ENCODE assay signal across 9 cellular contexts in the genomic region with DNA sequence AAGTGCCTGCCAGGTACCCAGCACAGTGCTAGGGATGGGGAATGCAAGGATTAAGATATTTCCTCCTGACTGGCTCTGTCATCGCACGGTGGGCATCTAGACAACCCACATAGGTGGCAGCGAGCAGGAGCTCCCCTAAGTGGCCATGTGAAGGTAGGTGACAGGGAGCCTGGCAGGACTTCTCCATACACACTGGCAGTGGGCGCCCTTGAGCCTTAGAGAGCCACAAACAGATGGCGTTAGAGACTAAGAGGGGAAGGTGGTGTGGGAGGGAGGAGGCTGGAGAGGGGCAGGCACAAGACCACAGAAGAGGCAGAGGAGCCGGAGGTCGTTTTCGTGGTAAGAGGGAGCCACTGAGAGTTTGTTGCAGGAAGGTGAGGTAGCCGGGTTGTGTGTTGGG. TPM values are rescaled to one million over a fixed set of nuclear protein-coding genes. Genes with fewer than 3 reads are reported as not detected.
DNase-seq lines count a peak whose midpoint lies in the region; ATAC-seq, FAIRE-seq and TF ChIP-seq lines count a peak whose summit lies in the region.
"Had no signal": no experiment of that assay in that cellular context is flagged by ENCODE, and none has a peak within 500 bp of the region (broad histone marks: within the 10 kb centered on the region; RNA-seq: fewer than 3 reads in every experiment).

No MANE protein-coding gene starts in this region.

- no peaks in the 10 kb centered on the region for H3K4me1 ChIP-seq in A549
- peaks cover 0 to 3% of the 10 kb centered on the region in 2 experiments; a peak in 2 of 5 replicates for H3K4me1 ChIP-seq in K562 (replicated peaks in 1 of 2; ENCODE audit: control insufficient read depth in 2 of 2, insufficient read depth in 2 of 2, low read length in 2 of 2)
- H3K4me1 ChIP-seq: pancreas had no signal

- FAIRE-seq in A549 (lab: Jason Lieb, UNC) (no peak), K562 (lab: Jason Lieb, UNC) (no peak)
- FAIRE-seq: pancreas had no signal

- intact Hi-C loops in K562 (cut with micrococcal nuclease): no loop called here

- POLR2A ChIA-PET in A549 (lab: Yijun Ruan, JAX) (interaction anchor here (1.5 kb wide), 1 partner anchor 15 kb away, joined by 4 read pairs; a partner anchor contains a TSS), K562 (lab: Yijun Ruan, JAX) (interaction anchor here (0.6 to 1.1 kb wide), 3 partner anchors 10 to 228 kb away, joined by 3 to 5 read pairs (median 3); a partner anchor contains a TSS), HEK293T (lab: Yijun Ruan, JAX) (interaction anchor here (0.8 to 1.5 kb wide), 2 partner anchors 8 to 10 kb away, joined by 3 read pairs; no protein-coding TSS in a partner anchor)

- no peaks in the 10 kb centered on the region for H4K20me1 ChIP-seq in K562 (replicated peaks; ENCODE audit: control insufficient read depth, insufficient read depth, low read length)

- peak; percentile 86 to 89 for ATAC-seq in A549
- no peak for ATAC-seq in K562
- ATAC-seq in GM18868 (IDR thresholded peaks at IDR 0.05; ENCODE audit: unreplicated experiment): no peak

- H3K9ac ChIP-seq in K562 (ENCODE audit: insufficient read depth in 1 of 2, low read depth in 2 of 2, low read length in 2 of 2): no peak overlapping the region

- no peak for TF ChIP-seq CTCF in A549 (IDR thresholded peaks at IDR 0.05)
- TF ChIP-seq CTCF in GM12872 (IDR thresholded peaks at IDR 0.05; ENCODE audit: insufficient read depth, low read depth, low read length): peak; percentile 44
- peak in 2 of 3 experiments; percentile 38 to 52; a peak in 4 of 6 replicates for TF ChIP-seq CTCF in K562 (IDR thresholded peaks at IDR 0.05 in 2 of 3, conservative IDR thresholded peaks at IDR 0.05 in 1 of 3; ENCODE audit: insufficient read depth in 2 of 3, low read depth in 1 of 3, low read length in 3 of 3)

- H3K4me3 ChIP-seq in A549 (no peak overlapping the region), K562 (no peak overlapping the region)
- H3K4me3 ChIP-seq: pancreas had no signal

- H3K9me3 ChIP-seq in A549 (no peaks in the 10 kb centered on the region), K562 (replicated peaks; ENCODE audit: control insufficient read depth, insufficient read depth, low read depth, low read length) (no peaks in the 10 kb centered on the region)
- H3K9me3 ChIP-seq: pancreas had no signal

- peak; percentile 20 to 32; a peak in 2 of 5 replicates for TF ChIP-seq RAD21 in A549 (conservative IDR thresholded peaks at IDR 0.05 in 1 of 2, IDR thresholded peaks at IDR 0.05 in 1 of 2)
- TF ChIP-seq RAD21 in K562 (CRISPR knock-in tag; conservative IDR thresholded peaks at IDR 0.05 in 1 of 2, IDR thresholded peaks at IDR 0.05 in 1 of 2): peak in 1 of 2 experiments; percentile 33; a peak in 1 of 4 replicates

- H3K9me1 ChIP-seq in K562 (ENCODE audit: control insufficient read depth, insufficient read depth, low read length): no peaks in the 10 kb centered on the region

- no peak overlapping the region for H3K4me2 ChIP-seq in A549
- no peak overlapping the region for H3K4me2 ChIP-seq in K562 (ENCODE audit: insufficient read depth, low read length)

- no peaks in the 10 kb centered on the region for H3K79me2 ChIP-seq in K562 (ENCODE audit: control insufficient read depth, insufficient read depth, low read length)

- TF ChIP-seq POLR2A in A549 (IDR thresholded peaks at IDR 0.05; ENCODE audit: low read length) (no peak), K562 (conservative IDR thresholded peaks at IDR 0.05) (no peak)

- no peaks in the 10 kb centered on the region for H3K27me3 ChIP-seq in K562 (ENCODE audit: control insufficient read depth in 2 of 2, insufficient read depth in 2 of 2, low read length in 2 of 2)
- H3K27me3 ChIP-seq: pancreas had no signal

- TF ChIP-seq EP300 in A549 (IDR thresholded peaks at IDR 0.05) (no peak), K562 (IDR thresholded peaks at IDR 0.05; ENCODE audit: low read length) (no peak)

- peaks cover 16% of the 10 kb centered on the region for H3K36me3 ChIP-seq in K562 (ENCODE audit: control insufficient read depth, insufficient read depth, low read length)
- H3K36me3 ChIP-seq: pancreas had no signal

- no TSS peak for BruUV-seq in K562 (replicated peaks; lab: Mats Ljungman, UMichigan)

- no peak overlapping the region for H2AFZ ChIP-seq in K562 (ENCODE audit: low read depth, low read length)

- WGBS in A549 (ENCODE audit: missing lambda C conversion rate): 74% methylated on average over 9 of the region's 9 CpGs
- 71% methylated on average over 9 of the region's 9 CpGs for WGBS in K562 (ENCODE audit: insufficient coverage, low coverage, missing lambda C conversion rate)

- in situ Hi-C loops in K562 (cut with MboI): no loop called here

- CTCF ChIA-PET in A549 (lab: Yijun Ruan, JAX): interaction anchor here (0.8 to 2.1 kb wide), 3 partner anchors 10 to 237 kb away, joined by 4 to 8 read pairs (median 7); no protein-coding TSS in a partner anchor
- CTCF ChIA-PET in K562 (lab: Yijun Ruan, JAX; ENCODE audit: low intra/inter-chr PET ratio): interaction anchor here (0.8 kb wide), 1 partner anchor 26 kb away, joined by 4 read pairs; no protein-coding TSS in a partner anchor
- CTCF ChIA-PET in HEK293T (lab: Yijun Ruan, JAX): no interaction called here

- H3K27ac ChIP-seq in A549 (no peak overlapping the region), K562 (ENCODE audit: extremely low read depth, low read depth, low read length) (no peak overlapping the region)
- H3K27ac ChIP-seq: pancreas had no signal

- DNase-seq in A549 (ENCODE audit: low read depth in 1 of 2, low spot score in 1 of 2) (peak in 1 of 2 experiments; percentile 63), NCI-H2171 treated with DMSO at 0.1 percent for 48 hours (lab: John Stamatoyannopoulos, UW) (peak; percentile 51), K562 (ENCODE audit: extremely low read depth in 1 of 4, low spot score in 3 of 4) (no peak), HEK293T (ENCODE audit: extremely low spot score) (no peak), ureter (ENCODE audit: low spot score) (no peak)
- DNase-seq in activated CD4-positive, alpha-beta T cell treated with anti-CD3 and anti-CD28 coated beads for 4 hours: no peak
- DNase-seq: pancreas had no signal

TF ChIP-seq in A549, 52 proteins besides CTCF, POLR2A, EP300 and RAD21 (continues in another document):
- TF ChIP-seq ZSCAN20 (CRISPR knock-in tag; IDR thresholded peaks at IDR 0.05): no peak

TF ChIP-seq in HEK293T, 16 proteins besides CTCF, POLR2A, EP300 and RAD21:
- TF ChIP-seq CTBP1 (IDR thresholded peaks at IDR 0.05; ENCODE audit: borderline replicate concordance): no peak
- TF ChIP-seq HDGF (IDR thresholded peaks at IDR 0.05; ENCODE audit: borderline replicate concordance): no peak
- TF ChIP-seq TARDBP (IDR thresholded peaks at IDR 0.05): no peak

RNA-seq across cellular contexts. Expression of a gene that starts 15.2 kb away (rescaled TPM):
- polyA plus RNA-seq in A549 (2011; rRNA removed) (8.6 and 10.8 TPM in 2 replicates), A549 (2017; fragmentation: RNase III; extraction: RNeasy Plus Mini Kit Qiagen cat#74134 plus additional on column Dnase treatment) (10.0 to 10.4 TPM (median 10.3 TPM) in 3 replicates), K562 (2011; rRNA removed) (5.7 and 6.2 TPM in 2 replicates), K562 (2014; fragmentation: Illumina TruSeq; extraction: Trizol) (5.1 and 5.4 TPM in 2 replicates), K562 (2014; fragmentation: Nextera tagmentation; extraction: Ambion mirVana) (under 1 TPM; 0.14 to 0.32 TPM), K562 (2014; rRNA removed) (7.8 and 14.3 TPM in 2 replicates)
- 8.9 and 10.0 TPM in 2 replicates for polyA plus RNA-seq in A549 (2012; cell fraction: cytosol; rRNA removed)
- polyA plus RNA-seq in A549 (2012; cell fraction: nucleus; rRNA removed): 14.3 and 16.5 TPM in 2 replicates
- 1.2 and 2.4 TPM in 2 replicates for polyA minus RNA-seq in A549 (2011; rRNA and poly(A)+ RNA removed)
- total RNA-seq in K562 (2011; cell fraction: chromatin; rRNA removed; ENCODE audit: low replicate concordance): 32.0 and 35.2 TPM in 2 replicates
- 13.5 and 15.5 TPM in 2 replicates for total RNA-seq in K562 (2011; cell fraction: nucleolus; rRNA removed)
- 12.5 and 14.7 TPM in 2 replicates for total RNA-seq in K562 (2011; cell fraction: nucleoplasm; rRNA removed)
- total RNA-seq in K562 (2014; rRNA removed) (5.3 and 5.4 TPM in 2 replicates), K562 (2014; rRNA removed; fragmentation: Illumina TruSeq; extraction: Trizol) (5.4 and 5.8 TPM in 2 replicates), K562 (2015; rRNA removed; fragmentation: Illumina TruSeq; extraction: Trizol) (5.4 and 6.6 TPM in 2 replicates), K562 (2021) (4.8 and 7.3 TPM in 2 replicates), ureter (5.2 TPM)
- 3.5 and 4.1 TPM in 2 replicates for polyA plus RNA-seq in K562 (2011; cell fraction: cytosol; rRNA removed)
- 14.6 and 16.9 TPM in 2 replicates for polyA plus RNA-seq in K562 (2011; cell fraction: nucleus; rRNA removed)
- polyA plus RNA-seq in K562 (2012): 5.3 and 5.4 TPM in 2 replicates
- 2.5 and 3.4 TPM in 2 replicates for polyA minus RNA-seq in K562 (2011; rRNA and poly(A)+ RNA removed)
- polyA minus RNA-seq in K562 (2011; cell fraction: cytosol; rRNA and poly(A)+ RNA removed): 1.8 and 2.6 TPM in 2 replicates
- 3.0 and 5.0 TPM in 2 replicates for polyA minus RNA-seq in K562 (2011; cell fraction: nucleus; rRNA and poly(A)+ RNA removed)

RNA-seq across cellular contexts. Expression of a gene that starts 45.9 kb away (rescaled TPM):
- 36.5 and 56.4 TPM in 2 replicates for polyA plus RNA-seq in A549 (2011; rRNA removed)
- 22.8 and 23.3 TPM in 2 replicates for polyA plus RNA-seq in A549 (2012; cell fraction: cytosol; rRNA removed)
- polyA plus RNA-seq in A549 (2012; cell fraction: nucleus; rRNA removed): 19.3 and 27.7 TPM in 2 replicates
- polyA plus RNA-seq in A549 (2017; fragmentation: RNase III; extraction: RNeasy Plus Mini Kit Qiagen cat#74134 plus additional on column Dnase treatment): 33.7 to 37.8 TPM (median 33.8 TPM) in 3 replicates
- polyA minus RNA-seq in A549 (2011; rRNA and poly(A)+ RNA removed): 25.9 and 28.7 TPM in 2 replicates
- 77.0 and 155 TPM in 2 replicates for total RNA-seq in K562 (2011; cell fraction: chromatin; rRNA removed; ENCODE audit: low replicate concordance)
- 51.5 and 52.8 TPM in 2 replicates for total RNA-seq in K562 (2011; cell fraction: nucleolus; rRNA removed)
- total RNA-seq in K562 (2011; cell fraction: nucleoplasm; rRNA removed): 70.2 and 77.7 TPM in 2 replicates
- 87.1 and 99.4 TPM in 2 replicates for total RNA-seq in K562 (2014; rRNA removed)
- total RNA-seq in K562 (2014; rRNA removed; fragmentation: Illumina TruSeq; extraction: Trizol): 109 and 115 TPM in 2 replicates
- total RNA-seq in K562 (2015; rRNA removed; fragmentation: Illumina TruSeq; extraction: Trizol): 94.4 and 97.2 TPM in 2 replicates
- 86.4 and 96.5 TPM in 2 replicates for total RNA-seq in K562 (2021)
- 61.3 and 82.2 TPM in 2 replicates for polyA plus RNA-seq in K562 (2011; rRNA removed)
- polyA plus RNA-seq in K562 (2011; cell fraction: cytosol; rRNA removed): 33.6 and 43.6 TPM in 2 replicates
- 38.1 and 46.6 TPM in 2 replicates for polyA plus RNA-seq in K562 (2011; cell fraction: nucleus; rRNA removed)
- 47.9 and 71.2 TPM in 2 replicates for polyA plus RNA-seq in K562 (2012)
- polyA plus RNA-seq in K562 (2014; fragmentation: Illumina TruSeq; extraction: Trizol): 79.0 and 84.0 TPM in 2 replicates
- 10 to 100 TPM; 24.1 to 25.6 TPM for polyA plus RNA-seq in K562 (2014; fragmentation: Nextera tagmentation; extraction: Ambion mirVana)
- 76.8 and 80.5 TPM in 2 replicates for polyA plus RNA-seq in K562 (2014; rRNA removed)
- polyA minus RNA-seq in K562 (2011; rRNA and poly(A)+ RNA removed): 103 and 111 TPM in 2 replicates
- 40.6 and 55.4 TPM in 2 replicates for polyA minus RNA-seq in K562 (2011; cell fraction: cytosol; rRNA and poly(A)+ RNA removed)
- 30.3 and 46.5 TPM in 2 replicates for polyA minus RNA-seq in K562 (2011; cell fraction: nucleus; rRNA and poly(A)+ RNA removed)
- 59.0 TPM for total RNA-seq in ureter

Comparison
In these comparisons a context has a peak if more than half of its experiments do, and no peak if none do; other contexts are left out.
1. ATAC-seq: peak in A549 (2 of 2); none in K562 (single experiment) and GM18868 (single experiment).